Comparison of ENCODE assay signal across 17 cellular contexts in genomic region chr13:43484432-43485225, GRCh38.
DNase-seq lines count a peak whose midpoint lies in the region; ATAC-seq, FAIRE-seq and TF ChIP-seq lines count a peak whose summit lies in the region.
"Had no signal": no experiment of that assay in that cellular context is flagged by ENCODE, and none has a peak within 500 bp of the region (broad histone marks: within the 10 kb centered on the region; RNA-seq: fewer than 3 reads in every experiment).

No MANE protein-coding gene starts in this region.

- no peak overlapping the region for H3K9ac ChIP-seq in BLaER1 treated with 17β-estradiol and CSF1 and Interleukin-3, amounts not matched to agents 10 nM and 100 nM

- no peaks in the 10 kb centered on the region for H3K9me3 ChIP-seq in BLaER1 treated with 17β-estradiol and CSF1 and Interleukin-3, amounts not matched to agents 10 nM and 100 nM (replicated peaks in 1 of 11)
- H3K9me3 ChIP-seq: HAP-1, neutrophil had no signal

- H3K4me1 Mint-ChIP-seq in activated naive CD8-positive, alpha-beta T cell treated with anti-CD3 and anti-CD28 coated beads, Interleukin-2, amount 50 U/mL, for 24 hours = peaks cover 7% of the 10 kb centered on the region
- H3K4me1 Mint-ChIP-seq: WTC11 had no signal

- peaks cover 0 to 41% (median 14%) of the 10 kb centered on the region in 10 experiments; a peak in 14 of 20 replicates for H3K4me1 ChIP-seq in BLaER1 treated with 17β-estradiol and CSF1 and Interleukin-3, amounts not matched to agents 10 nM and 100 nM
- H3K4me1 ChIP-seq: HAP-1 had no signal

- DNase-seq in GM12892 (ENCODE audit: insufficient read length) (no peak), pons (ENCODE audit: low spot score) (peak; percentile 80), OCI-M2 (lab: John Stamatoyannopoulos, UW; ENCODE audit: unreplicated experiment) (no peak), NCI-H748 (lab: John Stamatoyannopoulos, UW; ENCODE audit: unreplicated experiment) (no peak)
- DNase-seq in activated naive CD8-positive, alpha-beta T cell treated with anti-CD3 and anti-CD28 coated beads, Interleukin-2, amount 50 U/mL, for 24 hours = no peak
- DNase-seq: activated CD8-positive, alpha-beta memory T cell treated with anti-CD3 and anti-CD28 coated beads for 24 hours; GDM1; NCI-H1436; RPMI8226; T-cell had no signal

- TF ChIP-seq POLR2A in GM12892 (IDR thresholded peaks at IDR 0.05; ENCODE audit: low read depth, low read length) = no peak

- peaks cover under 1% of the 10 kb centered on the region for H3K27me3 Mint-ChIP-seq in activated naive CD8-positive, alpha-beta T cell treated with anti-CD3 and anti-CD28 coated beads, Interleukin-2, amount 50 U/mL, for 24 hours
- H3K27me3 Mint-ChIP-seq: T-cell had no signal

- H3K36me3 ChIP-seq in BLaER1 treated with 17β-estradiol and CSF1 and Interleukin-3, amounts not matched to agents 10 nM and 100 nM = no peaks in the 10 kb centered on the region
- H3K36me3 ChIP-seq: HAP-1, neutrophil had no signal

- peak; percentile 68 for FAIRE-seq in GM12892 (lab: Jason Lieb, UNC)

- H3K4me3 Mint-ChIP-seq in activated naive CD8-positive, alpha-beta T cell treated with anti-CD3 and anti-CD28 coated beads, Interleukin-2, amount 50 U/mL, for 24 hours = no peak overlapping the region
- H3K4me3 Mint-ChIP-seq: T-cell, WTC11 had no signal

- no peaks in the 10 kb centered on the region for H3K27me3 ChIP-seq in BLaER1 treated with 17β-estradiol and CSF1 and Interleukin-3, amounts not matched to agents 10 nM and 100 nM
- H3K27me3 ChIP-seq: neutrophil had no signal

- H3K36me3 Mint-ChIP-seq in activated naive CD8-positive, alpha-beta T cell treated with anti-CD3 and anti-CD28 coated beads, Interleukin-2, amount 50 U/mL, for 24 hours (ENCODE audit: low read depth) = no peaks in the 10 kb centered on the region
- H3K36me3 Mint-ChIP-seq: T-cell, WTC11 had no signal

- no peaks in the 10 kb centered on the region for H4K20me1 ChIP-seq in BLaER1 treated with 17β-estradiol and CSF1 and Interleukin-3, amounts not matched to agents 10 nM and 100 nM

- peak overlapping the region in 2 of 11 experiments; percentile 10 to 31; a peak in 2 of 22 replicates for H3K27ac ChIP-seq in BLaER1 treated with 17β-estradiol and CSF1 and Interleukin-3, amounts not matched to agents 10 nM and 100 nM
- H3K27ac ChIP-seq: neutrophil had no signal

- H3K4me2 ChIP-seq in BLaER1 treated with 17β-estradiol and CSF1 and Interleukin-3, amounts not matched to agents 10 nM and 100 nM = peak overlapping the region in 8 of 11 experiments; percentile 10 to 62 (median 48); a peak in 14 of 22 replicates

- H3K9me3 Mint-ChIP-seq in activated naive CD8-positive, alpha-beta T cell treated with anti-CD3 and anti-CD28 coated beads, Interleukin-2, amount 50 U/mL, for 24 hours = no peaks in the 10 kb centered on the region
- H3K9me3 Mint-ChIP-seq: activated T-helper 2 cell treated with anti-CD3 and anti-CD28 coated beads, Interferon-gamma antibody, Interleukin-2, Interleukin-4, amounts not matched to agents 10 μg/mL and 5 μg/mL and 100 μg/mL, durations not matched to agents 14 hours and 24 hours and 36 hours; T-cell; WTC11 had no signal

- H3K27ac Mint-ChIP-seq in activated naive CD8-positive, alpha-beta T cell treated with anti-CD3 and anti-CD28 coated beads, Interleukin-2, amount 50 U/mL, for 24 hours = no peak overlapping the region
- H3K27ac Mint-ChIP-seq: activated T-helper 2 cell treated with anti-CD3 and anti-CD28 coated beads, Interferon-gamma antibody, Interleukin-2, Interleukin-4, amounts not matched to agents 10 μg/mL and 5 μg/mL and 100 μg/mL, durations not matched to agents 14 hours and 24 hours and 36 hours; T-cell; WTC11 had no signal

- H3K4me3 ChIP-seq in BLaER1 treated with 17β-estradiol and CSF1 and Interleukin-3, amounts not matched to agents 10 nM and 100 nM = no peak overlapping the region
- H3K4me3 ChIP-seq: HAP-1 had no signal

- ATAC-seq in activated naive CD8-positive, alpha-beta T cell treated with anti-CD3 and anti-CD28 coated beads, Interleukin-2, amount 50 U/mL, for 24 hours = peak; percentile 43
- ATAC-seq in GM18873 (IDR thresholded peaks at IDR 0.05; ENCODE audit: low FRiP score, unreplicated experiment) = no peak
- no peak for ATAC-seq in HG02852 (IDR thresholded peaks at IDR 0.05; ENCODE audit: unreplicated experiment)
- ATAC-seq: WTC11 had no signal
